Comparison of ENCODE assay signal across 1 cellular context in genomic region chr2:43937269-43937820, GRCh38.
TF ChIP-seq lines count a peak whose summit lies in the region.

No MANE protein-coding gene starts in this region.

TF ChIP-seq in IMR-90, 13 proteins besides CTCF, POLR2A, EP300 and RAD21 (continued from another document):
- no peak for TF ChIP-seq ELK1 (IDR thresholded peaks at IDR 0.05; ENCODE audit: borderline replicate concordance, low read depth, low read length)
- no peak for TF ChIP-seq BHLHE40 (IDR thresholded peaks at IDR 0.05; ENCODE audit: low read depth, low read length)
- no peak for TF ChIP-seq MXI1 (IDR thresholded peaks at IDR 0.05; ENCODE audit: borderline replicate concordance, low read depth, low read length)
- no peak for TF ChIP-seq SMC3 (IDR thresholded peaks at IDR 0.05; ENCODE audit: low read depth, low read length)
- no peak for TF ChIP-seq RFX5 (IDR thresholded peaks at IDR 0.05; ENCODE audit: low read depth, low read length)
